In the genomic region with DNA sequence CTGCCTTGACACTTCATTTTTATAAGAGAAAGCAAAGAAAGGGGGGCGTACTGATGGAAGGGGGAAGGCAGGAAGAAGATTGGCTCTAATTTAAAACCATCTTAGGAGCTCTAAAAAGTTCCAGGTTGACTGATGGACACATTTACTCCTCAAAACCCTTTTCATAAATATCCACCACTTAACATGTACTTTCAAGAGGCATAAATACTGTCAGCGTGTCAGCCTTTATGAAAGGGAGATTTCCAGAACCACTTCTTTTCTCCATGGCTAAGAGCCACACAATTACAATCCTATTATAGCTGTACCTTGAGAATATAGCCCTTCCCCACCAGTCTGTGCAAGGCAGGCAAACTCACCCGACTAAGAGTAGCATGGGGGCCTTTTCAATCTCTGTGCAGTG, we compare ENCODE assay signal across 31 cellular contexts.
"Had no signal": no experiment of that assay in that cellular context is flagged by ENCODE, and none has a peak within 500 bp of the region (broad histone marks: within the 10 kb centered on the region; RNA-seq: fewer than 3 reads in every experiment).

No MANE protein-coding gene starts in this region.

- H3K4me3 Mint-ChIP-seq: activated B cell treated with CpG ODN at 0.5 μM for 24 hours; activated CD8-positive, alpha-beta memory T cell treated with anti-CD3 and anti-CD28 coated beads, Interleukin-2, amount 10 ng/mL, durations not matched to agents 7 days and 5 days; activated CD8-positive, alpha-beta T cell treated with anti-CD3 and anti-CD28 coated beads, Interleukin-2, amount 10 ng/mL, durations not matched to agents 7 days and 5 days; activated naive CD4-positive, alpha-beta T cell treated with anti-CD3 and anti-CD28 coated beads for 36 hours; activated naive CD4-positive, alpha-beta T cell treated with anti-CD3 and anti-CD28 coated beads, Interleukin-2, amount 50 U/mL, for 24 hours; activated naive CD8-positive, alpha-beta T cell treated with anti-CD3 and anti-CD28 coated beads for 36 hours; activated naive CD8-positive, alpha-beta T cell treated with anti-CD3 and anti-CD28 coated beads, Interleukin-2, amount 50 U/mL, for 24 hours; activated T-helper 1 cell treated with anti-CD3 and anti-CD28 coated beads, Interleukin-12 subunit alpha, Interleukin-12 subunit beta, Interleukin-2, Interleukin-4 antibody, amounts not matched to agents 30 ng/mL and 10 ng/mL and 1 ng/mL, durations not matched to agents 14 hours and 24 hours and 36 hours; T-helper 2 cell treated with Interferon-gamma antibody and Interleukin-4, amounts not matched to agents 5 μg/mL and 100 μg/mL, for 36 hours had no signal

- H3K27ac ChIP-seq: adrenal gland, body of pancreas, epithelial cell of prostate, esophagus squamous epithelium, gastroesophageal sphincter, heart right ventricle, hepatocyte, WERI-Rb-1 had no signal

- H3K4me3 ChIP-seq: adrenal gland, body of pancreas, esophagus squamous epithelium, gastroesophageal sphincter, heart right ventricle, hepatocyte had no signal

- H3K4me2 ChIP-seq: hepatocyte had no signal

- H3K27ac Mint-ChIP-seq: activated B cell treated with CpG ODN at 0.5 μM for 24 hours; activated CD8-positive, alpha-beta memory T cell treated with anti-CD3 and anti-CD28 coated beads, Interleukin-2, amount 10 ng/mL, durations not matched to agents 7 days and 5 days; activated CD8-positive, alpha-beta T cell treated with anti-CD3 and anti-CD28 coated beads, Interleukin-2, amount 10 ng/mL, durations not matched to agents 7 days and 5 days; activated naive CD4-positive, alpha-beta T cell treated with anti-CD3 and anti-CD28 coated beads for 36 hours; activated naive CD4-positive, alpha-beta T cell treated with anti-CD3 and anti-CD28 coated beads, Interleukin-2, amount 50 U/mL, for 24 hours; activated naive CD8-positive, alpha-beta T cell treated with anti-CD3 and anti-CD28 coated beads for 36 hours; activated naive CD8-positive, alpha-beta T cell treated with anti-CD3 and anti-CD28 coated beads, Interleukin-2, amount 50 U/mL, for 24 hours; activated T-helper 1 cell treated with anti-CD3 and anti-CD28 coated beads, Interleukin-12 subunit alpha, Interleukin-12 subunit beta, Interleukin-2, Interleukin-4 antibody, amounts not matched to agents 30 ng/mL and 10 ng/mL and 1 ng/mL, durations not matched to agents 14 hours and 24 hours and 36 hours; activated T-helper 2 cell treated with anti-CD3 and anti-CD28 coated beads, Interferon-gamma antibody, Interleukin-2, Interleukin-4, amounts not matched to agents 10 μg/mL and 5 μg/mL and 100 μg/mL, durations not matched to agents 14 hours and 24 hours and 36 hours; T-helper 2 cell treated with Interferon-gamma antibody and Interleukin-4, amounts not matched to agents 5 μg/mL and 100 μg/mL, for 36 hours had no signal

- H2AFZ ChIP-seq: hepatocyte had no signal

- H3K27me3 ChIP-seq: adrenal gland, body of pancreas, esophagus squamous epithelium, gastroesophageal sphincter, heart right ventricle, hepatocyte had no signal

- H3K9me3 ChIP-seq: adrenal gland, body of pancreas, esophagus squamous epithelium, gastroesophageal sphincter, heart right ventricle had no signal

- H3K9me3 Mint-ChIP-seq: activated B cell treated with CpG ODN at 0.5 μM for 24 hours; activated naive CD4-positive, alpha-beta T cell treated with anti-CD3 and anti-CD28 coated beads for 36 hours; activated naive CD4-positive, alpha-beta T cell treated with anti-CD3 and anti-CD28 coated beads, Interleukin-2, amount 50 U/mL, for 24 hours; activated naive CD8-positive, alpha-beta T cell treated with anti-CD3 and anti-CD28 coated beads for 36 hours; activated naive CD8-positive, alpha-beta T cell treated with anti-CD3 and anti-CD28 coated beads, Interleukin-2, amount 50 U/mL, for 24 hours; activated T-helper 1 cell treated with anti-CD3 and anti-CD28 coated beads, Interleukin-12 subunit alpha, Interleukin-12 subunit beta, Interleukin-2, Interleukin-4 antibody, amounts not matched to agents 30 ng/mL and 10 ng/mL and 1 ng/mL, durations not matched to agents 14 hours and 24 hours and 36 hours; activated T-helper 2 cell treated with anti-CD3 and anti-CD28 coated beads, Interferon-gamma antibody, Interleukin-2, Interleukin-4, amounts not matched to agents 10 μg/mL and 5 μg/mL and 100 μg/mL, durations not matched to agents 14 hours and 24 hours and 36 hours; T-helper 2 cell treated with Interferon-gamma antibody and Interleukin-4, amounts not matched to agents 5 μg/mL and 100 μg/mL, for 36 hours had no signal

- ATAC-seq: activated CD4-positive, CD25-positive, alpha-beta regulatory T cell treated with anti-CD3 and anti-CD28 coated beads, Interleukin-2, amount 50 U/mL, for 24 hours; activated CD8-positive, alpha-beta memory T cell treated with anti-CD3 and anti-CD28 coated beads, Interleukin-2, amount 10 ng/mL, durations not matched to agents 7 days and 5 days; activated CD8-positive, alpha-beta T cell treated with anti-CD3 and anti-CD28 coated beads, Interleukin-2, amount 10 ng/mL, durations not matched to agents 7 days and 5 days; activated naive CD8-positive, alpha-beta T cell treated with anti-CD3 and anti-CD28 coated beads, Interleukin-2, amount 50 U/mL, for 24 hours; body of pancreas; gastroesophageal sphincter; heart right ventricle had no signal

- H3K27me3 Mint-ChIP-seq: activated naive CD4-positive, alpha-beta T cell treated with anti-CD3 and anti-CD28 coated beads, Interleukin-2, amount 50 U/mL, for 24 hours; activated naive CD8-positive, alpha-beta T cell treated with anti-CD3 and anti-CD28 coated beads for 36 hours had no signal

- DNase-seq: activated B cell treated with CpG ODN at 0.5 μM for 24 hours; activated CD4-positive, alpha-beta T cell treated with anti-CD3 and anti-CD28 coated beads for 48 hours; activated CD4-positive, alpha-beta T cell treated with anti-CD3 and anti-CD28 coated beads, Interleukin-2, amount 50 U/mL, for 1 hour; activated CD4-positive, alpha-beta T cell treated with anti-CD3 and anti-CD28 coated beads, Interleukin-2, amount 50 U/mL, for 48 hours; activated CD8-positive, alpha-beta memory T cell treated with anti-CD3 and anti-CD28 coated beads, Interleukin-2, amount 10 ng/mL, durations not matched to agents 7 days and 5 days; activated CD8-positive, alpha-beta memory T cell treated with anti-CD3 and anti-CD28 coated beads, Interleukin-2, amount 50 U/mL, for 4 hours; activated CD8-positive, alpha-beta T cell treated with anti-CD3 and anti-CD28 coated beads, Interleukin-2, amount 10 ng/mL, durations not matched to agents 7 days and 5 days; activated effector memory CD4-positive, alpha-beta T cell treated with anti-CD3 and anti-CD28 coated beads, Interleukin-2, amount 50 U/mL, for 16 hours; activated naive CD4-positive, alpha-beta T cell treated with anti-CD3 and anti-CD28 coated beads for 36 hours; activated naive CD8-positive, alpha-beta T cell treated with anti-CD3 and anti-CD28 coated beads for 36 hours; activated naive CD8-positive, alpha-beta T cell treated with anti-CD3 and anti-CD28 coated beads, Interleukin-2, amount 50 U/mL, for 24 hours; activated T-cell treated with anti-CD3 and anti-CD28 coated beads, Interleukin-2, amount 50 U/mL, for 1 hour; activated T-cell treated with anti-CD3 and anti-CD28 coated beads, Interleukin-2, amount 50 U/mL, for 48 hours; adrenal gland; aorta; body of pancreas; cortex of kidney; effector CD8-positive, alpha-beta T cell; esophagus squamous epithelium; foreskin melanocyte; heart right ventricle; T1000; WERI-Rb-1 had no signal

- H3K36me3 Mint-ChIP-seq: activated CD8-positive, alpha-beta memory T cell treated with anti-CD3 and anti-CD28 coated beads, Interleukin-2, amount 10 ng/mL, durations not matched to agents 7 days and 5 days had no signal

- H3K36me3 ChIP-seq: adrenal gland, esophagus squamous epithelium, gastroesophageal sphincter, WERI-Rb-1 had no signal
